Comparison of ENCODE assay signal across 8 cellular contexts in the genomic region with DNA sequence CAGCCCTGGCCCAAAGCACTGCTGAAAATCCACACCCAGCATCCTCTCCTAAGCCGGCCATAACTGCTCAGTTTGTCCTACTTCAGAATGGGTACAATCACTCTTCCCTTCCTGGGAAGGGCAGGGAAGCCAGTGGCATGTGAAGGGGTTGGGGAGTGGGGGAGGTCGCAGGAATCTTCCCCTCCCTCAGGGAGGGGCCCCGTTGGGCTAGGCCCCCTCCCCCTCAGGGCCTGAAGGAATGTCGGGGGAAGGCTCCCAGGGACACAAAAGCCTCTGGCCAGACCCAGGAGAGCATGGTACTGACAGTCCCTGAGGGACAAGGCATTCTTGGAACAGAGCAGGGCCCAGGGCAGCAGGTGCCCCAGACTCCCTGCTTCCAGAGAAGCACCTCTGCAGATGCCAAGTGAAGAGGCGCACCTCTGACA. TPM values are rescaled to one million over a fixed set of nuclear protein-coding genes. Genes with fewer than 3 reads are reported as not detected.
DNase-seq lines count a peak whose midpoint lies in the region; ATAC-seq and TF ChIP-seq lines count a peak whose summit lies in the region.

No MANE protein-coding gene starts in this region.

- peak overlapping the region; percentile 95 for H3K4me2 ChIP-seq in Karpas-422 (ENCODE audit: low read depth, low read length, poor library complexity, severe bottlenecking)

- no peak for TF ChIP-seq CTCF in BE2C (IDR thresholded peaks at IDR 0.05; ENCODE audit: low read depth, low read length)

- H3K4me1 Mint-ChIP-seq in naive B cell = peaks cover 43 to 53% (median 47%) of the 10 kb centered on the region in 3 donors

- H3K79me2 ChIP-seq in Karpas-422 (ENCODE audit: low read length) = peaks cover 31% of the 10 kb centered on the region

- peak overlapping the region; percentile 92 for H3K27ac ChIP-seq in Karpas-422 (ENCODE audit: low read length)

- H3K4me3 Mint-ChIP-seq in naive B cell = peak overlapping the region; percentile 84 to 93 (median 90)

- H3K4me1 ChIP-seq in BE2C (no peaks in the 10 kb centered on the region), Karpas-422 (ENCODE audit: low read length) (peaks cover 27% of the 10 kb centered on the region)

- peaks cover 9 to 14% of the 10 kb centered on the region in 2 donors for H3K36me3 Mint-ChIP-seq in naive B cell

- H3K9me3 Mint-ChIP-seq in naive B cell = no peaks in the 10 kb centered on the region

- H3K9ac ChIP-seq in Karpas-422 (ENCODE audit: low read length) = peak overlapping the region; percentile 99

- H3K27me3 ChIP-seq in BE2C (no peaks in the 10 kb centered on the region), Karpas-422 (ENCODE audit: low read length) (no peaks in the 10 kb centered on the region)

- peaks cover 8% of the 10 kb centered on the region for H3K36me3 ChIP-seq in BE2C
- peaks cover 21% of the 10 kb centered on the region for H3K36me3 ChIP-seq in Karpas-422 (ENCODE audit: insufficient read depth, low read length)

- peak overlapping the region; percentile 69 to 92 (median 90) for H3K27ac Mint-ChIP-seq in naive B cell

- H3K4me3 ChIP-seq in BE2C (ENCODE audit: low read depth, low read length) (peak overlapping the region; percentile 72), Karpas-422 (ENCODE audit: low read length) (peak overlapping the region; percentile 94)

- H3K9me3 ChIP-seq in BE2C (no peaks in the 10 kb centered on the region), Karpas-422 (ENCODE audit: low read length) (no peaks in the 10 kb centered on the region)

- H2AFZ ChIP-seq in Karpas-422 (ENCODE audit: low read length) = no peak overlapping the region

- ATAC-seq in naive B cell (ENCODE audit: low read depth in 2 of 2) (no peak), HG02763 (IDR thresholded peaks at IDR 0.05; ENCODE audit: unreplicated experiment) (no peak)

- H3K9me2 ChIP-seq in Karpas-422 (replicated peaks; ENCODE audit: insufficient read depth, low read length) = no peaks in the 10 kb centered on the region

- H3K27me3 Mint-ChIP-seq in naive B cell = no peaks in the 10 kb centered on the region

- DNase-seq in BE2C (no peak), Karpas-422 (no peak), dermis blood vessel endothelial cell (peak; percentile 20), naive B cell (no peak), NCI-H2196 treated with DMSO at 0.1 percent for 48 hours (lab: John Stamatoyannopoulos, UW; ENCODE audit: unreplicated experiment) (no peak), 8988T (no peak), germinal center (ENCODE audit: low spot score) (no peak)

- H4K20me1 ChIP-seq in Karpas-422 (ENCODE audit: insufficient read depth, low read depth, low read length) = no peaks in the 10 kb centered on the region; the same call in 1 of the 2 replicates

RNA-seq across cellular contexts. Expression of a gene that starts 1.2 kb away (rescaled TPM):
- polyA plus RNA-seq in BE2C (2012; ENCODE audit: insufficient read depth, insufficient read length, low read depth) = 16.2 TPM
- 37.4 and 48.5 TPM in 2 replicates for total RNA-seq in Karpas-422 (2014; rRNA removed; shearing (Covaris generic); ENCODE audit: low replicate concordance)
- 51.9 and 66.2 TPM in 2 replicates for total RNA-seq in dermis blood vessel endothelial cell
- polyA plus RNA-seq in naive B cell (ENCODE audit: low read depth in 6 of 6) = 10 to 100 TPM; 55.8 to 91.0 (median 69.4) TPM

RNA-seq across cellular contexts. Expression of a gene that starts 7.8 kb away (rescaled TPM):
- polyA plus RNA-seq in BE2C (2012; ENCODE audit: insufficient read depth, insufficient read length, low read depth) = 16.8 TPM
- total RNA-seq in Karpas-422 (2014; rRNA removed; shearing (Covaris generic); ENCODE audit: low replicate concordance) = 96.9 and 141 TPM in 2 replicates
- 22.1 and 121 TPM in 2 replicates for total RNA-seq in dermis blood vessel endothelial cell
- under 1 TPM in 2 of 6 donors, not detected in 4; 0.16 to 0.28 TPM for polyA plus RNA-seq in naive B cell (ENCODE audit: low read depth in 6 of 6)

RNA-seq across cellular contexts. Expression of a gene that starts 23.0 kb away (rescaled TPM):
- polyA plus RNA-seq in BE2C (2012; ENCODE audit: insufficient read depth, insufficient read length, low read depth) = 51.9 TPM
- 42.5 and 50.7 TPM in 2 replicates for total RNA-seq in Karpas-422 (2014; rRNA removed; shearing (Covaris generic); ENCODE audit: low replicate concordance)
- 45.9 and 51.9 TPM in 2 replicates for total RNA-seq in dermis blood vessel endothelial cell
- 10 to 100 TPM; 22.4 to 40.5 (median 33.2) TPM for polyA plus RNA-seq in naive B cell (ENCODE audit: low read depth in 6 of 6)

RNA-seq across cellular contexts. Expression of a gene that starts 23.1 kb away (rescaled TPM):
- 13.6 TPM for polyA plus RNA-seq in BE2C (2012; ENCODE audit: insufficient read depth, insufficient read length, low read depth)
- 24.9 and 31.3 TPM in 2 replicates for total RNA-seq in Karpas-422 (2014; rRNA removed; shearing (Covaris generic); ENCODE audit: low replicate concordance)
- total RNA-seq in dermis blood vessel endothelial cell = 18.9 and 24.8 TPM in 2 replicates
- 10 to 100 TPM in 1 of 6 donors, 1 to 10 TPM in 4, under 1 TPM in 1; 0.77 to 11.6 (median 6.3) TPM for polyA plus RNA-seq in naive B cell (ENCODE audit: low read depth in 6 of 6)

RNA-seq across cellular contexts. Expression of a gene that starts 29.0 kb away (rescaled TPM):
- polyA plus RNA-seq in BE2C (2012; ENCODE audit: insufficient read depth, insufficient read length, low read depth) = not detected
- total RNA-seq in Karpas-422 (2014; rRNA removed; shearing (Covaris generic); ENCODE audit: low replicate concordance) = not detected in 2 replicates
- 0.09 TPM in 1 of 2 replicates, not detected in the other for total RNA-seq in dermis blood vessel endothelial cell
- polyA plus RNA-seq in naive B cell (ENCODE audit: low read depth in 6 of 6) = under 1 TPM in 1 of 6 donors, not detected in 5; 0.32 TPM
